ENCODE assay signal across 8 cellular contexts in genomic region chr6:149592983-149593382, GRCh38.
"Had no signal": no experiment of that assay in that cellular context is flagged by ENCODE, and none has a peak within 500 bp of the region (broad histone marks: within the 10 kb centered on the region; RNA-seq: fewer than 3 reads in every experiment).

No MANE protein-coding gene starts in this region.

- H3K27me3 Mint-ChIP-seq: IgD-negative memory B cell had no signal

- H2AFZ ChIP-seq: GM23248 had no signal

- H3K27ac ChIP-seq: GM23248, HL-60 had no signal

- H3K4me3 ChIP-seq: GM23248, HAP-1 had no signal

- DNase-seq: GM23248, GOT3, H7, HFFc6 had no signal

- H3K4me1 Mint-ChIP-seq: IgD-negative memory B cell had no signal

- H3K4me3 Mint-ChIP-seq: HFFc6, IgD-negative memory B cell had no signal

- ATAC-seq: HCT116 had no signal

- H3K9me3 ChIP-seq: HAP-1 had no signal

- H3K27ac Mint-ChIP-seq: HFFc6, IgD-negative memory B cell had no signal

- H3K9ac ChIP-seq: GM23248 had no signal

- H3K9me3 Mint-ChIP-seq: HFFc6, IgD-negative memory B cell had no signal
